ENCODE assay signal across 8 cellular contexts in genomic region chr2:104849618-104850097, GRCh38.
A peak's percentile ranks its signal among the peaks of the same experiment; 100 is the strongest.
DNase-seq lines count a peak whose midpoint lies in the region; ATAC-seq lines count a peak whose summit lies in the region.

No MANE protein-coding gene starts in this region.

- peak; percentile 43 for ATAC-seq in HG03442 (IDR thresholded peaks at IDR 0.05; ENCODE audit: unreplicated experiment)
- no peak for ATAC-seq in activated naive CD8-positive, alpha-beta T cell treated with anti-CD3 and anti-CD28 coated beads, Interleukin-2, amount 50 U/mL, for 24 hours
- no peak for ATAC-seq in GM21576 (IDR thresholded peaks at IDR 0.05; ENCODE audit: unreplicated experiment)

- peak; percentile 36 to 69 for DNase-seq in activated CD4-positive, alpha-beta T cell treated with anti-CD3 and anti-CD28 coated beads for 24 hours (ENCODE audit: low read depth in 2 of 2)
- no peak for DNase-seq in activated CD4-positive, alpha-beta T cell treated with anti-CD3 and anti-CD28 coated beads for 1 hour
- DNase-seq in OCI-M1 (lab: John Stamatoyannopoulos, UW) (peak; percentile 71), hypothalamus (lab: John Stamatoyannopoulos, UW) (peak in 29 of 51 donors; percentile 20 to 90 (median 70))
- DNase-seq in activated naive CD8-positive, alpha-beta T cell treated with anti-CD3 and anti-CD28 coated beads, Interleukin-2, amount 50 U/mL, for 24 hours: peak; percentile 76
- DNase-seq in stimulated activated CD4-positive, alpha-beta T cell treated with anti-CD3 and anti-CD28 coated beads, Interleukin-12 subunit alpha, Interleukin-12 subunit beta, amount 100 ng/mL, for 24 hours (ENCODE audit: low read depth in 2 of 2): peak; percentile 31 to 67

- no peak overlapping the region for H3K27ac Mint-ChIP-seq in activated naive CD8-positive, alpha-beta T cell treated with anti-CD3 and anti-CD28 coated beads, Interleukin-2, amount 50 U/mL, for 24 hours

- no peaks in the 10 kb centered on the region for H3K9me3 Mint-ChIP-seq in activated naive CD8-positive, alpha-beta T cell treated with anti-CD3 and anti-CD28 coated beads, Interleukin-2, amount 50 U/mL, for 24 hours

- peaks cover 6% of the 10 kb centered on the region for H3K36me3 Mint-ChIP-seq in activated naive CD8-positive, alpha-beta T cell treated with anti-CD3 and anti-CD28 coated beads, Interleukin-2, amount 50 U/mL, for 24 hours (ENCODE audit: low read depth)

- H3K4me1 Mint-ChIP-seq in activated naive CD8-positive, alpha-beta T cell treated with anti-CD3 and anti-CD28 coated beads, Interleukin-2, amount 50 U/mL, for 24 hours: peaks cover 26% of the 10 kb centered on the region

- H3K27me3 Mint-ChIP-seq in activated naive CD8-positive, alpha-beta T cell treated with anti-CD3 and anti-CD28 coated beads, Interleukin-2, amount 50 U/mL, for 24 hours: peaks cover 89% of the 10 kb centered on the region

- no peak overlapping the region for H3K4me3 Mint-ChIP-seq in activated naive CD8-positive, alpha-beta T cell treated with anti-CD3 and anti-CD28 coated beads, Interleukin-2, amount 50 U/mL, for 24 hours
